1 cellular context compared by ENCODE assay signal in the genomic region with DNA sequence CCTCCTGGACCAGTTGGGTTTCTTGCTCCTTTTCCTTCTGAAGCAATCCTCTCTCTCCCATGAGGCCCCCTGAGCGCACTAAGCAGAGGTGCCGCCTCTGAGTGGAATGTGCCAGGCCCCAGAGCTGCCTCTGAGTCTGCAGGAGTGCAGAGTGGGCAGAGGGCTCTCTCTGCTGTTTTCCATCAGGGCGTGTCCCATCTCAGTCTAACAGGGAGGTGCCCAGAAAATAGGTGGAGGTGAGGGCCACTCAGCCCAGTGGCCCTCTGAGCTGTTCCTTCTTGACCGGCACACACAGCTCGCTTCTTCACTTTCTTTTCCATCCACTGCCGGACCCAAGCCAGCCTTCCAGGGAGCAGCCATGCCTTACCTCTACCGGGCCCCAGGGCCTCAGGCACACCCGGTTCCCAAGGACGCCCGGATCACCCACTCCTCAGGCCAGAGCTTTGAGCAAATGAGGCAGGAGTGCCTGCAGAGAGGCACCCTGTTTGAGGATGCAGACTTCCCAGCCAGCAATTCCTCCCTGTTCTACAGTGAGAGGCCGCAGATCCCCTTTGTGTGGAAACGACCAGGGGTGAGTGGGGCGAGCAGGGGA.
TF ChIP-seq lines count a peak whose summit lies in the region.

CAPN9 (plus strand) TSS at position 250 of the 592 bp plus-strand sequence; CDS start at position 359, 109 bp downstream.

TF ChIP-seq in H1, 55 proteins besides CTCF, POLR2A, EP300 and RAD21:
- TF ChIP-seq NRF1 (IDR thresholded peaks at IDR 0.05; ENCODE audit: low read depth, low read length) (no peak), CEBPB (IDR thresholded peaks at IDR 0.05; ENCODE audit: low read depth, low read length) (no peak), TAF7 (optimal IDR thresholded peaks at IDR 0.05; ENCODE audit: borderline replicate concordance, low read depth, low read length) (no peak), BRCA1 (IDR thresholded peaks at IDR 0.05; ENCODE audit: low read depth, low read length) (no peak), KDM5A (IDR thresholded peaks at IDR 0.05; ENCODE audit: low read length) (no peak), BACH1 (IDR thresholded peaks at IDR 0.05; ENCODE audit: low read length) (no peak), ASH2L (IDR thresholded peaks at IDR 0.05; ENCODE audit: low read length) (no peak), SP1 (IDR thresholded peaks at IDR 0.05; ENCODE audit: low read depth, low read length) (no peak), POU5F1 (IDR thresholded peaks at IDR 0.05; ENCODE audit: low read depth, low read length) (no peak), NANOG (IDR thresholded peaks at IDR 0.05; ENCODE audit: insufficient read depth, low read depth, low read length, poor library complexity, severe bottlenecking) (no peak), FOSL1 (IDR thresholded peaks at IDR 0.05; ENCODE audit: insufficient read depth, low read depth, low read length) (no peak), RXRA (IDR thresholded peaks at IDR 0.05; ENCODE audit: insufficient read depth, low read depth, low read length) (no peak), CHD2 (IDR thresholded peaks at IDR 0.05; ENCODE audit: low read length) (no peak), CREB1 (IDR thresholded peaks at IDR 0.05) (no peak), ATF2 (IDR thresholded peaks at IDR 0.05; ENCODE audit: low read length) (no peak)
- TF ChIP-seq, protein P1, sequence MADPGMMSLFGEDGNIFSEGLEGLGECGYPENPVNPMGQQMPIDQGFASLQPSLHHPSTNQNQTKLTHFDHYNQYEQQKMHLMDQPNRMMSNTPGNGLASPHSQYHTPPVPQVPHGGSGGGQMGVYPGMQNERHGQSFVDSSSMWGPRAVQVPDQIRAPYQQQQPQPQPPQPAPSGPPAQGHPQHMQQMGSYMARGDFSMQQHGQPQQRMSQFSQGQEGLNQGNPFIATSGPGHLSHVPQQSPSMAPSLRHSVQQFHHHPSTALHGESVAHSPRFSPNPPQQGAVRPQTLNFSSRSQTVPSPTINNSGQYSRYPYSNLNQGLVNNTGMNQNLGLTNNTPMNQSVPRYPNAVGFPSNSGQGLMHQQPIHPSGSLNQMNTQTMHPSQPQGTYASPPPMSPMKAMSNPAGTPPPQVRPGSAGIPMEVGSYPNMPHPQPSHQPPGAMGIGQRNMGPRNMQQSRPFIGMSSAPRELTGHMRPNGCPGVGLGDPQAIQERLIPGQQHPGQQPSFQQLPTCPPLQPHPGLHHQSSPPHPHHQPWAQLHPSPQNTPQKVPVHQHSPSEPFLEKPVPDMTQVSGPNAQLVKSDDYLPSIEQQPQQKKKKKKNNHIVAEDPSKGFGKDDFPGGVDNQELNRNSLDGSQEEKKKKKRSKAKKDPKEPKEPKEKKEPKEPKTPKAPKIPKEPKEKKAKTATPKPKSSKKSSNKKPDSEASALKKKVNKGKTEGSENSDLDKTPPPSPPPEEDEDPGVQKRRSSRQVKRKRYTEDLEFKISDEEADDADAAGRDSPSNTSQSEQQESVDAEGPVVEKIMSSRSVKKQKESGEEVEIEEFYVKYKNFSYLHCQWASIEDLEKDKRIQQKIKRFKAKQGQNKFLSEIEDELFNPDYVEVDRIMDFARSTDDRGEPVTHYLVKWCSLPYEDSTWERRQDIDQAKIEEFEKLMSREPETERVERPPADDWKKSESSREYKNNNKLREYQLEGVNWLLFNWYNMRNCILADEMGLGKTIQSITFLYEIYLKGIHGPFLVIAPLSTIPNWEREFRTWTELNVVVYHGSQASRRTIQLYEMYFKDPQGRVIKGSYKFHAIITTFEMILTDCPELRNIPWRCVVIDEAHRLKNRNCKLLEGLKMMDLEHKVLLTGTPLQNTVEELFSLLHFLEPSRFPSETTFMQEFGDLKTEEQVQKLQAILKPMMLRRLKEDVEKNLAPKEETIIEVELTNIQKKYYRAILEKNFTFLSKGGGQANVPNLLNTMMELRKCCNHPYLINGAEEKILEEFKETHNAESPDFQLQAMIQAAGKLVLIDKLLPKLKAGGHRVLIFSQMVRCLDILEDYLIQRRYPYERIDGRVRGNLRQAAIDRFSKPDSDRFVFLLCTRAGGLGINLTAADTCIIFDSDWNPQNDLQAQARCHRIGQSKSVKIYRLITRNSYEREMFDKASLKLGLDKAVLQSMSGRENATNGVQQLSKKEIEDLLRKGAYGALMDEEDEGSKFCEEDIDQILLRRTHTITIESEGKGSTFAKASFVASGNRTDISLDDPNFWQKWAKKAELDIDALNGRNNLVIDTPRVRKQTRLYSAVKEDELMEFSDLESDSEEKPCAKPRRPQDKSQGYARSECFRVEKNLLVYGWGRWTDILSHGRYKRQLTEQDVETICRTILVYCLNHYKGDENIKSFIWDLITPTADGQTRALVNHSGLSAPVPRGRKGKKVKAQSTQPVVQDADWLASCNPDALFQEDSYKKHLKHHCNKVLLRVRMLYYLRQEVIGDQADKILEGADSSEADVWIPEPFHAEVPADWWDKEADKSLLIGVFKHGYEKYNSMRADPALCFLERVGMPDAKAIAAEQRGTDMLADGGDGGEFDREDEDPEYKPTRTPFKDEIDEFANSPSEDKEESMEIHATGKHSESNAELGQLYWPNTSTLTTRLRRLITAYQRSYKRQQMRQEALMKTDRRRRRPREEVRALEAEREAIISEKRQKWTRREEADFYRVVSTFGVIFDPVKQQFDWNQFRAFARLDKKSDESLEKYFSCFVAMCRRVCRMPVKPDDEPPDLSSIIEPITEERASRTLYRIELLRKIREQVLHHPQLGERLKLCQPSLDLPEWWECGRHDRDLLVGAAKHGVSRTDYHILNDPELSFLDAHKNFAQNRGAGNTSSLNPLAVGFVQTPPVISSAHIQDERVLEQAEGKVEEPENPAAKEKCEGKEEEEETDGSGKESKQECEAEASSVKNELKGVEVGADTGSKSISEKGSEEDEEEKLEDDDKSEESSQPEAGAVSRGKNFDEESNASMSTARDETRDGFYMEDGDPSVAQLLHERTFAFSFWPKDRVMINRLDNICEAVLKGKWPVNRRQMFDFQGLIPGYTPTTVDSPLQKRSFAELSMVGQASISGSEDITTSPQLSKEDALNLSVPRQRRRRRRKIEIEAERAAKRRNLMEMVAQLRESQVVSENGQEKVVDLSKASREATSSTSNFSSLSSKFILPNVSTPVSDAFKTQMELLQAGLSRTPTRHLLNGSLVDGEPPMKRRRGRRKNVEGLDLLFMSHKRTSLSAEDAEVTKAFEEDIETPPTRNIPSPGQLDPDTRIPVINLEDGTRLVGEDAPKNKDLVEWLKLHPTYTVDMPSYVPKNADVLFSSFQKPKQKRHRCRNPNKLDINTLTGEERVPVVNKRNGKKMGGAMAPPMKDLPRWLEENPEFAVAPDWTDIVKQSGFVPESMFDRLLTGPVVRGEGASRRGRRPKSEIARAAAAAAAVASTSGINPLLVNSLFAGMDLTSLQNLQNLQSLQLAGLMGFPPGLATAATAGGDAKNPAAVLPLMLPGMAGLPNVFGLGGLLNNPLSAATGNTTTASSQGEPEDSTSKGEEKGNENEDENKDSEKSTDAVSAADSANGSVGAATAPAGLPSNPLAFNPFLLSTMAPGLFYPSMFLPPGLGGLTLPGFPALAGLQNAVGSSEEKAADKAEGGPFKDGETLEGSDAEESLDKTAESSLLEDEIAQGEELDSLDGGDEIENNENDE (IDR thresholded peaks at IDR 0.05; ENCODE audit: insufficient replicate concordance, low read length), result no peak
- TF ChIP-seq, protein P2, sequence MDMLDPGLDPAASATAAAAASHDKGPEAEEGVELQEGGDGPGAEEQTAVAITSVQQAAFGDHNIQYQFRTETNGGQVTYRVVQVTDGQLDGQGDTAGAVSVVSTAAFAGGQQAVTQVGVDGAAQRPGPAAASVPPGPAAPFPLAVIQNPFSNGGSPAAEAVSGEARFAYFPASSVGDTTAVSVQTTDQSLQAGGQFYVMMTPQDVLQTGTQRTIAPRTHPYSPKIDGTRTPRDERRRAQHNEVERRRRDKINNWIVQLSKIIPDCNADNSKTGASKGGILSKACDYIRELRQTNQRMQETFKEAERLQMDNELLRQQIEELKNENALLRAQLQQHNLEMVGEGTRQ (IDR thresholded peaks at IDR 0.05; ENCODE audit: low read length), result no peak
